ENCODE assay signal across 1 cellular context in the genomic region with DNA sequence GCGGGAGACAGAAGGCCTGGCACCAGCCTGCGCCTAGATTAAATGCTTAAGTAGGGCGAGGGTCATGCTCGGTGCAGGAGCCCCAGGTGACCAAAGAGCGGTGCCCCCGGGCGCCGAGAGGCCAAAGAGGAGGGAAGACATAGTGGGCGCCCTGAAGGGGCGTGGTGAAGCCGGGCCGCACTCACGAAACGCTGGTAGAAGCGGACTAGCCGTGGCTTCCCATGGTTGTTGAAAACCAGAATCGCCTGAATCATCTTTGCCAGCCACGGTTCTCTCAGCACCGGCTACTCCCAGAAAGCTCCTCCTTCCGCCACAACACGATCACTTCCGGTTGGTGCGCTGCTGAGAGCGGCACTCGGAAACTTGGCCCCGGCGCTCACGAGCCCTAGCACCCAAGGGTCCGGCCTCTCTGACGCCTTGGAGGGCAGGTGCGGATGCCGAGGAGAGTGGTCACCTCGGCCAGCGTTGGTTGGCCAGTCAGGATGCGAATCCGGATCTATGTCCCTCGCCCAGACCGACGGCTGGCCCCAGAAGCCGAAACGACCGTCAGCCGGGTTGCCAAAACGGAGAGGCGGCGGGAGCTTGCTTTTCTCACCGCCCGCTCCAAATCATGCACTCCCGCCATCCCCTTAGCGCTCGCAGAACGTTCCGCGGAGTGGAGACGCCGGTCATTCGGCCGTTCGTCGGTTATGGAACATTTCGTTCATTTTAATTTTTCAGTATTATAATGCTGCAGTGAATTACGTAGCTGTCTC.
TF ChIP-seq lines count a peak whose summit lies in the region.

A gene (minus strand): TSS at position 299 of the 755 bp plus-strand sequence. CDS start 45 bp downstream, at position 254.

TF ChIP-seq in K562, 482 proteins besides CTCF, POLR2A, EP300 and RAD21 (continued from another document and continues in another):
- TF ChIP-seq, protein P1, sequence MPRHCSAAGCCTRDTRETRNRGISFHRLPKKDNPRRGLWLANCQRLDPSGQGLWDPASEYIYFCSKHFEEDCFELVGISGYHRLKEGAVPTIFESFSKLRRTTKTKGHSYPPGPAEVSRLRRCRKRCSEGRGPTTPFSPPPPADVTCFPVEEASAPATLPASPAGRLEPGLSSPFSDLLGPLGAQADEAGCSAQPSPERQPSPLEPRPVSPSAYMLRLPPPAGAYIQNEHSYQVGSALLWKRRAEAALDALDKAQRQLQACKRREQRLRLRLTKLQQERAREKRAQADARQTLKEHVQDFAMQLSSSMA (CRISPR knock-in tag; IDR thresholded peaks at IDR 0.05), result peak; percentile 97
- TF ChIP-seq EWSR1 (IDR thresholded peaks at IDR 0.05; ENCODE audit: borderline replicate concordance, low read depth, partially characterized antibody), result no peak
- TF ChIP-seq, protein P2, sequence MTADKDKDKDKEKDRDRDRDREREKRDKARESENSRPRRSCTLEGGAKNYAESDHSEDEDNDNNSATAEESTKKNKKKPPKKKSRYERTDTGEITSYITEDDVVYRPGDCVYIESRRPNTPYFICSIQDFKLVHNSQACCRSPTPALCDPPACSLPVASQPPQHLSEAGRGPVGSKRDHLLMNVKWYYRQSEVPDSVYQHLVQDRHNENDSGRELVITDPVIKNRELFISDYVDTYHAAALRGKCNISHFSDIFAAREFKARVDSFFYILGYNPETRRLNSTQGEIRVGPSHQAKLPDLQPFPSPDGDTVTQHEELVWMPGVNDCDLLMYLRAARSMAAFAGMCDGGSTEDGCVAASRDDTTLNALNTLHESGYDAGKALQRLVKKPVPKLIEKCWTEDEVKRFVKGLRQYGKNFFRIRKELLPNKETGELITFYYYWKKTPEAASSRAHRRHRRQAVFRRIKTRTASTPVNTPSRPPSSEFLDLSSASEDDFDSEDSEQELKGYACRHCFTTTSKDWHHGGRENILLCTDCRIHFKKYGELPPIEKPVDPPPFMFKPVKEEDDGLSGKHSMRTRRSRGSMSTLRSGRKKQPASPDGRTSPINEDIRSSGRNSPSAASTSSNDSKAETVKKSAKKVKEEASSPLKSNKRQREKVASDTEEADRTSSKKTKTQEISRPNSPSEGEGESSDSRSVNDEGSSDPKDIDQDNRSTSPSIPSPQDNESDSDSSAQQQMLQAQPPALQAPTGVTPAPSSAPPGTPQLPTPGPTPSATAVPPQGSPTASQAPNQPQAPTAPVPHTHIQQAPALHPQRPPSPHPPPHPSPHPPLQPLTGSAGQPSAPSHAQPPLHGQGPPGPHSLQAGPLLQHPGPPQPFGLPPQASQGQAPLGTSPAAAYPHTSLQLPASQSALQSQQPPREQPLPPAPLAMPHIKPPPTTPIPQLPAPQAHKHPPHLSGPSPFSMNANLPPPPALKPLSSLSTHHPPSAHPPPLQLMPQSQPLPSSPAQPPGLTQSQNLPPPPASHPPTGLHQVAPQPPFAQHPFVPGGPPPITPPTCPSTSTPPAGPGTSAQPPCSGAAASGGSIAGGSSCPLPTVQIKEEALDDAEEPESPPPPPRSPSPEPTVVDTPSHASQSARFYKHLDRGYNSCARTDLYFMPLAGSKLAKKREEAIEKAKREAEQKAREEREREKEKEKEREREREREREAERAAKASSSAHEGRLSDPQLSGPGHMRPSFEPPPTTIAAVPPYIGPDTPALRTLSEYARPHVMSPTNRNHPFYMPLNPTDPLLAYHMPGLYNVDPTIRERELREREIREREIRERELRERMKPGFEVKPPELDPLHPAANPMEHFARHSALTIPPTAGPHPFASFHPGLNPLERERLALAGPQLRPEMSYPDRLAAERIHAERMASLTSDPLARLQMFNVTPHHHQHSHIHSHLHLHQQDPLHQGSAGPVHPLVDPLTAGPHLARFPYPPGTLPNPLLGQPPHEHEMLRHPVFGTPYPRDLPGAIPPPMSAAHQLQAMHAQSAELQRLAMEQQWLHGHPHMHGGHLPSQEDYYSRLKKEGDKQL (CRISPR knock-in tag; IDR thresholded peaks at IDR 0.05; ENCODE audit: borderline replicate concordance), result no peak
- no peak for TF ChIP-seq KLF6 (CRISPR knock-in tag; IDR thresholded peaks at IDR 0.05; ENCODE audit: borderline replicate concordance)
- TF ChIP-seq, protein P3, sequence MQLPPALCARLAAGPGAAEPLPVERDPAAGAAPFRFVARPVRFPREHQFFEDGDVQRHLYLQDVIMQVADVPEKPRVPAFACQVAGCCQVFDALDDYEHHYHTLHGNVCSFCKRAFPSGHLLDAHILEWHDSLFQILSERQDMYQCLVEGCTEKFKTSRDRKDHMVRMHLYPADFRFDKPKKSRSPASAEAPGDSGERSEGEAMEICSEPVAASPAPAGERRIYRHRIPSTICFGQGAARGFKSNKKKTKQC (CRISPR knock-in tag; IDR thresholded peaks at IDR 0.05), result peak; percentile 96
- no peak for TF ChIP-seq ZNF354B (CRISPR knock-in tag; IDR thresholded peaks at IDR 0.05)
- no peak for TF ChIP-seq MAFF (IDR thresholded peaks at IDR 0.05; ENCODE audit: low read length)
- TF ChIP-seq, protein P4, sequence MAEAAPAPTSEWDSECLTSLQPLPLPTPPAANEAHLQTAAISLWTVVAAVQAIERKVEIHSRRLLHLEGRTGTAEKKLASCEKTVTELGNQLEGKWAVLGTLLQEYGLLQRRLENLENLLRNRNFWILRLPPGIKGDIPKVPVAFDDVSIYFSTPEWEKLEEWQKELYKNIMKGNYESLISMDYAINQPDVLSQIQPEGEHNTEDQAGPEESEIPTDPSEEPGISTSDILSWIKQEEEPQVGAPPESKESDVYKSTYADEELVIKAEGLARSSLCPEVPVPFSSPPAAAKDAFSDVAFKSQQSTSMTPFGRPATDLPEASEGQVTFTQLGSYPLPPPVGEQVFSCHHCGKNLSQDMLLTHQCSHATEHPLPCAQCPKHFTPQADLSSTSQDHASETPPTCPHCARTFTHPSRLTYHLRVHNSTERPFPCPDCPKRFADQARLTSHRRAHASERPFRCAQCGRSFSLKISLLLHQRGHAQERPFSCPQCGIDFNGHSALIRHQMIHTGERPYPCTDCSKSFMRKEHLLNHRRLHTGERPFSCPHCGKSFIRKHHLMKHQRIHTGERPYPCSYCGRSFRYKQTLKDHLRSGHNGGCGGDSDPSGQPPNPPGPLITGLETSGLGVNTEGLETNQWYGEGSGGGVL (CRISPR knock-in tag; IDR thresholded peaks at IDR 0.05), result no peak
- no peak for TF ChIP-seq SMAD3 (CRISPR knock-in tag; conservative IDR thresholded peaks at IDR 0.05)
- TF ChIP-seq SMC3 (conservative IDR thresholded peaks at IDR 0.05; ENCODE audit: insufficient read depth, low read depth, low read length), result no peak
- peak; percentile 75; the same call in 1 of the 2 replicates for TF ChIP-seq CC2D1A (IDR thresholded peaks at IDR 0.05)
- peak; percentile 58 for TF ChIP-seq NCOR1 (IDR thresholded peaks at IDR 0.05)
- no peak for TF ChIP-seq CBFA2T2 (conservative IDR thresholded peaks at IDR 0.05)
- peak; percentile 84 for TF ChIP-seq SUPT5H (IDR thresholded peaks at IDR 0.05)
- TF ChIP-seq CBX1 (IDR thresholded peaks at IDR 0.05; ENCODE audit: low read depth), result peak; percentile 89
- 0 out of 2 replicates have a peak, but pooled peaks have one; percentile 68 for TF ChIP-seq ZNF197 (CRISPR knock-in tag; IDR thresholded peaks at IDR 0.05; ENCODE audit: low read depth)
- TF ChIP-seq FIP1L1 (IDR thresholded peaks at IDR 0.05; ENCODE audit: low read depth, low read length, poor library complexity, severe bottlenecking), result peak; percentile 93
- TF ChIP-seq, protein P5, sequence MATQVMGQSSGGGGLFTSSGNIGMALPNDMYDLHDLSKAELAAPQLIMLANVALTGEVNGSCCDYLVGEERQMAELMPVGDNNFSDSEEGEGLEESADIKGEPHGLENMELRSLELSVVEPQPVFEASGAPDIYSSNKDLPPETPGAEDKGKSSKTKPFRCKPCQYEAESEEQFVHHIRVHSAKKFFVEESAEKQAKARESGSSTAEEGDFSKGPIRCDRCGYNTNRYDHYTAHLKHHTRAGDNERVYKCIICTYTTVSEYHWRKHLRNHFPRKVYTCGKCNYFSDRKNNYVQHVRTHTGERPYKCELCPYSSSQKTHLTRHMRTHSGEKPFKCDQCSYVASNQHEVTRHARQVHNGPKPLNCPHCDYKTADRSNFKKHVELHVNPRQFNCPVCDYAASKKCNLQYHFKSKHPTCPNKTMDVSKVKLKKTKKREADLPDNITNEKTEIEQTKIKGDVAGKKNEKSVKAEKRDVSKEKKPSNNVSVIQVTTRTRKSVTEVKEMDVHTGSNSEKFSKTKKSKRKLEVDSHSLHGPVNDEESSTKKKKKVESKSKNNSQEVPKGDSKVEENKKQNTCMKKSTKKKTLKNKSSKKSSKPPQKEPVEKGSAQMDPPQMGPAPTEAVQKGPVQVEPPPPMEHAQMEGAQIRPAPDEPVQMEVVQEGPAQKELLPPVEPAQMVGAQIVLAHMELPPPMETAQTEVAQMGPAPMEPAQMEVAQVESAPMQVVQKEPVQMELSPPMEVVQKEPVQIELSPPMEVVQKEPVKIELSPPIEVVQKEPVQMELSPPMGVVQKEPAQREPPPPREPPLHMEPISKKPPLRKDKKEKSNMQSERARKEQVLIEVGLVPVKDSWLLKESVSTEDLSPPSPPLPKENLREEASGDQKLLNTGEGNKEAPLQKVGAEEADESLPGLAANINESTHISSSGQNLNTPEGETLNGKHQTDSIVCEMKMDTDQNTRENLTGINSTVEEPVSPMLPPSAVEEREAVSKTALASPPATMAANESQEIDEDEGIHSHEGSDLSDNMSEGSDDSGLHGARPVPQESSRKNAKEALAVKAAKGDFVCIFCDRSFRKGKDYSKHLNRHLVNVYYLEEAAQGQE (CRISPR knock-in tag; IDR thresholded peaks at IDR 0.05; ENCODE audit: low read depth), result no peak
- TF ChIP-seq, protein P6, sequence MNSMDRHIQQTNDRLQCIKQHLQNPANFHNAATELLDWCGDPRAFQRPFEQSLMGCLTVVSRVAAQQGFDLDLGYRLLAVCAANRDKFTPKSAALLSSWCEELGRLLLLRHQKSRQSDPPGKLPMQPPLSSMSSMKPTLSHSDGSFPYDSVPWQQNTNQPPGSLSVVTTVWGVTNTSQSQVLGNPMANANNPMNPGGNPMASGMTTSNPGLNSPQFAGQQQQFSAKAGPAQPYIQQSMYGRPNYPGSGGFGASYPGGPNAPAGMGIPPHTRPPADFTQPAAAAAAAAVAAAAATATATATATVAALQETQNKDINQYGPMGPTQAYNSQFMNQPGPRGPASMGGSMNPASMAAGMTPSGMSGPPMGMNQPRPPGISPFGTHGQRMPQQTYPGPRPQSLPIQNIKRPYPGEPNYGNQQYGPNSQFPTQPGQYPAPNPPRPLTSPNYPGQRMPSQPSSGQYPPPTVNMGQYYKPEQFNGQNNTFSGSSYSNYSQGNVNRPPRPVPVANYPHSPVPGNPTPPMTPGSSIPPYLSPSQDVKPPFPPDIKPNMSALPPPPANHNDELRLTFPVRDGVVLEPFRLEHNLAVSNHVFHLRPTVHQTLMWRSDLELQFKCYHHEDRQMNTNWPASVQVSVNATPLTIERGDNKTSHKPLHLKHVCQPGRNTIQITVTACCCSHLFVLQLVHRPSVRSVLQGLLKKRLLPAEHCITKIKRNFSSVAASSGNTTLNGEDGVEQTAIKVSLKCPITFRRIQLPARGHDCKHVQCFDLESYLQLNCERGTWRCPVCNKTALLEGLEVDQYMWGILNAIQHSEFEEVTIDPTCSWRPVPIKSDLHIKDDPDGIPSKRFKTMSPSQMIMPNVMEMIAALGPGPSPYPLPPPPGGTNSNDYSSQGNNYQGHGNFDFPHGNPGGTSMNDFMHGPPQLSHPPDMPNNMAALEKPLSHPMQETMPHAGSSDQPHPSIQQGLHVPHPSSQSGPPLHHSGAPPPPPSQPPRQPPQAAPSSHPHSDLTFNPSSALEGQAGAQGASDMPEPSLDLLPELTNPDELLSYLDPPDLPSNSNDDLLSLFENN (IDR thresholded peaks at IDR 0.05; ENCODE audit: low read depth in 2 of 2, low read length in 2 of 2), result 0 out of 4 replicates have a peak, but pooled peaks of 1 of the 2 experiments have one; percentile 1
- no peak for TF ChIP-seq NFYB (IDR thresholded peaks at IDR 0.05; ENCODE audit: extremely low read depth, insufficient read length)
- TF ChIP-seq ZNF282 (CRISPR knock-in tag; IDR thresholded peaks at IDR 0.05), result no peak
- TF ChIP-seq SMARCA4 (IDR thresholded peaks at IDR 0.05), result no peak
- peak; percentile 38; the same call in 1 of the 2 replicates for TF ChIP-seq MAFG (tag; conservative IDR thresholded peaks at IDR 0.05)
- TF ChIP-seq, protein P7, sequence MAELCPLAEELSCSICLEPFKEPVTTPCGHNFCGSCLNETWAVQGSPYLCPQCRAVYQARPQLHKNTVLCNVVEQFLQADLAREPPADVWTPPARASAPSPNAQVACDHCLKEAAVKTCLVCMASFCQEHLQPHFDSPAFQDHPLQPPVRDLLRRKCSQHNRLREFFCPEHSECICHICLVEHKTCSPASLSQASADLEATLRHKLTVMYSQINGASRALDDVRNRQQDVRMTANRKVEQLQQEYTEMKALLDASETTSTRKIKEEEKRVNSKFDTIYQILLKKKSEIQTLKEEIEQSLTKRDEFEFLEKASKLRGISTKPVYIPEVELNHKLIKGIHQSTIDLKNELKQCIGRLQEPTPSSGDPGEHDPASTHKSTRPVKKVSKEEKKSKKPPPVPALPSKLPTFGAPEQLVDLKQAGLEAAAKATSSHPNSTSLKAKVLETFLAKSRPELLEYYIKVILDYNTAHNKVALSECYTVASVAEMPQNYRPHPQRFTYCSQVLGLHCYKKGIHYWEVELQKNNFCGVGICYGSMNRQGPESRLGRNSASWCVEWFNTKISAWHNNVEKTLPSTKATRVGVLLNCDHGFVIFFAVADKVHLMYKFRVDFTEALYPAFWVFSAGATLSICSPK (IDR thresholded peaks at IDR 0.05; ENCODE audit: borderline replicate concordance), result no peak
- TF ChIP-seq POLR3A (IDR thresholded peaks at IDR 0.05; ENCODE audit: borderline replicate concordance, extremely low read depth, insufficient read depth, insufficient read length), result no peak
- TF ChIP-seq, protein P8, sequence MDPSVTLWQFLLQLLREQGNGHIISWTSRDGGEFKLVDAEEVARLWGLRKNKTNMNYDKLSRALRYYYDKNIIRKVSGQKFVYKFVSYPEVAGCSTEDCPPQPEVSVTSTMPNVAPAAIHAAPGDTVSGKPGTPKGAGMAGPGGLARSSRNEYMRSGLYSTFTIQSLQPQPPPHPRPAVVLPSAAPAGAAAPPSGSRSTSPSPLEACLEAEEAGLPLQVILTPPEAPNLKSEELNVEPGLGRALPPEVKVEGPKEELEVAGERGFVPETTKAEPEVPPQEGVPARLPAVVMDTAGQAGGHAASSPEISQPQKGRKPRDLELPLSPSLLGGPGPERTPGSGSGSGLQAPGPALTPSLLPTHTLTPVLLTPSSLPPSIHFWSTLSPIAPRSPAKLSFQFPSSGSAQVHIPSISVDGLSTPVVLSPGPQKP (CRISPR knock-in tag; IDR thresholded peaks at IDR 0.05), result no peak
- TF ChIP-seq, protein P9, sequence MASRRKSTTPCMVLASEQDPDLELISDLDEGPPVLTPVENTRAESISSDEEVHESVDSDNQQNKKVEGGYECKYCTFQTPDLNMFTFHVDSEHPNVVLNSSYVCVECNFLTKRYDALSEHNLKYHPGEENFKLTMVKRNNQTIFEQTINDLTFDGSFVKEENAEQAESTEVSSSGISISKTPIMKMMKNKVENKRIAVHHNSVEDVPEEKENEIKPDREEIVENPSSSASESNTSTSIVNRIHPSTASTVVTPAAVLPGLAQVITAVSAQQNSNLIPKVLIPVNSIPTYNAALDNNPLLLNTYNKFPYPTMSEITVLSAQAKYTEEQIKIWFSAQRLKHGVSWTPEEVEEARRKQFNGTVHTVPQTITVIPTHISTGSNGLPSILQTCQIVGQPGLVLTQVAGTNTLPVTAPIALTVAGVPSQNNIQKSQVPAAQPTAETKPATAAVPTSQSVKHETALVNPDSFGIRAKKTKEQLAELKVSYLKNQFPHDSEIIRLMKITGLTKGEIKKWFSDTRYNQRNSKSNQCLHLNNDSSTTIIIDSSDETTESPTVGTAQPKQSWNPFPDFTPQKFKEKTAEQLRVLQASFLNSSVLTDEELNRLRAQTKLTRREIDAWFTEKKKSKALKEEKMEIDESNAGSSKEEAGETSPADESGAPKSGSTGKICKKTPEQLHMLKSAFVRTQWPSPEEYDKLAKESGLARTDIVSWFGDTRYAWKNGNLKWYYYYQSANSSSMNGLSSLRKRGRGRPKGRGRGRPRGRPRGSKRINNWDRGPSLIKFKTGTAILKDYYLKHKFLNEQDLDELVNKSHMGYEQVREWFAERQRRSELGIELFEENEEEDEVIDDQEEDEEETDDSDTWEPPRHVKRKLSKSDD (conservative IDR thresholded peaks at IDR 0.05; ENCODE audit: low read length), result no peak
- no peak for TF ChIP-seq WHSC1 (IDR thresholded peaks at IDR 0.05; ENCODE audit: low read length)
- TF ChIP-seq ZNF445 (CRISPR knock-in tag; IDR thresholded peaks at IDR 0.05; ENCODE audit: low read depth), result no peak
- TF ChIP-seq LCOR (CRISPR knock-in tag; IDR thresholded peaks at IDR 0.05), result peak; percentile 98
